12 cellular contexts compared by ENCODE assay signal in the genomic region with DNA sequence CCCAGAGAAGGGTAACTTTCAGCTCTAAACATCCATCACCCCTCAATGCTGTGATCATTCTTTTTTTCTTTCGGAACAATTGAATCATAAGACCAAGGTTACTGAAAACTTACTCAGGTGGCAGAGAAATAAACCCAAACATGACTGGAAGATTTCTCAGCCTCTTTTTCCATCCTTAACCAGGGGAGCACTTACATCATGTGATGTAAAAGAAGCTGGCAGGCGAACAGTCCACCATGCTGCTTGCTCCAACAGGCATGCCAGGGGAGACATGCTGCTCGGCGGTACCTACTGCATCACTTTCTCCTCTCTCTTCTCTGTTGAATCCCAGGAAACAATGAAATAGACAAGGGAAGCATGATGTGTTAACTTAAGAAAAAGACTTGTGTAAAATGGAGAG.
"Had no signal": no experiment of that assay in that cellular context is flagged by ENCODE, and none has a peak within 500 bp of the region (broad histone marks: within the 10 kb centered on the region; RNA-seq: fewer than 3 reads in every experiment).

No MANE protein-coding gene starts in this region.

- H3K9me3 Mint-ChIP-seq: dendritic cell treated with granulocyte-macrophage colony-stimulating factor and Interleukin-4, amounts not matched to agents 40 ng/mL and 50 ng/mL, for 4 days; T-cell had no signal

- H3K36me3 Mint-ChIP-seq: T-cell had no signal

- ATAC-seq: left ventricle myocardium superior; stimulated activated naive CD8-positive, alpha-beta T cell treated with anti-CD3 and anti-CD28 coated beads, Interleukin-15, Interleukin-2, amounts not matched to agents 100 U/mL and 50 U/mL, for 24 hours; T-cell had no signal

- H3K4me3 Mint-ChIP-seq: dendritic cell treated with granulocyte-macrophage colony-stimulating factor and Interleukin-4, amounts not matched to agents 40 ng/mL and 50 ng/mL, for 4 days; T-cell had no signal

- H3K27ac Mint-ChIP-seq: dendritic cell treated with granulocyte-macrophage colony-stimulating factor and Interleukin-4, amounts not matched to agents 40 ng/mL and 50 ng/mL, for 4 days; T-cell had no signal

- DNase-seq: activated CD4-positive, alpha-beta T cell treated with anti-CD3 and anti-CD28 coated beads, Interleukin-2, amount 50 U/mL, for 1 hour; activated CD4-positive, CD25-positive, alpha-beta regulatory T cell; activated T-cell treated with anti-CD3 and anti-CD28 coated beads, Interleukin-2, amount 50 U/mL, for 1 hour; amygdala; effector CD8-positive, alpha-beta T cell; left ventricle myocardium superior; retina; stimulated activated CD4-positive, alpha-beta T cell treated with anti-CD3 and anti-CD28 coated beads, Interleukin-1b, Interleukin-23, amount 100 ng/mL, for 48 hours; stimulated activated naive CD8-positive, alpha-beta T cell treated with anti-CD3 and anti-CD28 coated beads, Interleukin-15, Interleukin-2, amounts not matched to agents 100 U/mL and 50 U/mL, for 24 hours; T-cell; trophoblast cell had no signal
